Comparison of ENCODE assay signal across 8 cellular contexts in genomic region chr5:172188033-172188892, GRCh38. TPM values are rescaled to one million over a fixed set of nuclear protein-coding genes. Genes with fewer than 3 reads are reported as not detected.
DNase-seq lines count a peak whose midpoint lies in the region; ATAC-seq lines count a peak whose summit lies in the region.

Gene STK10 (minus strand): TSS chr5:172188224. CDS start chr5:172188042, 182 bp downstream.

- peak; percentile 64 for ATAC-seq in GM19468 (IDR thresholded peaks at IDR 0.05; ENCODE audit: extremely low read depth, unreplicated experiment)
- ATAC-seq in memory B cell (ENCODE audit: low read depth): peak; percentile 77

- H3K36me3 Mint-ChIP-seq in memory B cell: peaks cover 2% of the 10 kb centered on the region

- peak within 1 kb of the TSS; percentile 99 for H3K4me3 Mint-ChIP-seq in memory B cell

- H3K36me3 ChIP-seq in effector memory CD4-positive, alpha-beta T cell (ENCODE audit: control insufficient read depth, insufficient read depth, low read length): no peaks in the 10 kb centered on the region

- peak; percentile 84 for DNase-seq in COR-L47 (lab: John Stamatoyannopoulos, UW)
- DNase-seq in HS-27A (ENCODE audit: low read depth): peak; percentile 57
- peak; percentile 89 to 94 for DNase-seq in NOMO-1 (lab: John Stamatoyannopoulos, UW; ENCODE audit: unreplicated experiment in 2 of 2)
- peak; percentile 79 to 83 (median 83) for DNase-seq in effector memory CD4-positive, alpha-beta T cell
- DNase-seq in memory B cell (ENCODE audit: low spot score in 2 of 2): peak; percentile 88
- DNase-seq in stimulated activated CD8-positive, alpha-beta memory T cell treated with anti-CD3 and anti-CD28 coated beads, Interleukin-12 subunit alpha, Interleukin-12 subunit beta, amount 100 ng/mL, for 1 hour (ENCODE audit: low read depth): peak; percentile 84

- no peaks in the 10 kb centered on the region for H3K27me3 Mint-ChIP-seq in memory B cell

- POLR2A ChIA-PET in activated CD8-positive, alpha-beta memory T cell treated with anti-CD3 and anti-CD28 coated beads for 36 hours (lab: Charles Lee): interaction anchor here (0.6 to 3.6 kb wide), 4 partner anchors 14 to 95 kb away, joined by 3 to 50 read pairs (median 6); partner anchors contain the start of gene UBTD2

- H3K27me3 ChIP-seq in effector memory CD4-positive, alpha-beta T cell (replicated peaks; ENCODE audit: control insufficient read depth, insufficient read depth, low read length, poor library complexity, severe bottlenecking): no peaks in the 10 kb centered on the region

- H3K4me1 ChIP-seq in effector memory CD4-positive, alpha-beta T cell (ENCODE audit: control insufficient read depth, insufficient read depth, low read length, poor library complexity, severe bottlenecking): peaks cover 27% of the 10 kb centered on the region

- no peaks in the 10 kb centered on the region for H3K9me3 ChIP-seq in effector memory CD4-positive, alpha-beta T cell (ENCODE audit: control insufficient read depth, low read length)

- CTCF ChIA-PET in activated CD8-positive, alpha-beta memory T cell treated with anti-CD3 and anti-CD28 coated beads for 36 hours (lab: Charles Lee): interaction anchor here (0.7 to 5.9 kb wide), 24 partner anchors 9 to 276 kb away, joined by 3 to 56 read pairs (median 5); no protein-coding TSS in a partner anchor

- peak within 1 kb of the TSS; percentile 95 for H3K4me3 ChIP-seq in effector memory CD4-positive, alpha-beta T cell (ENCODE audit: insufficient read depth, low read depth, low read length, poor library complexity, severe bottlenecking)

- H3K27ac Mint-ChIP-seq in memory B cell: peak within 1 kb of the TSS; percentile 98

- peak within 1 kb of the TSS; percentile 97 for H3K27ac ChIP-seq in effector memory CD4-positive, alpha-beta T cell (ENCODE audit: insufficient read depth, low read length, poor library complexity, severe bottlenecking)

- H3K4me1 Mint-ChIP-seq in memory B cell: peaks cover 23% of the 10 kb centered on the region

- no peaks in the 10 kb centered on the region for H3K9me3 Mint-ChIP-seq in memory B cell

RNA-seq across cellular contexts. Expression of gene STK10, which starts in this region (rescaled TPM):
- total RNA-seq in activated CD8-positive, alpha-beta memory T cell treated with anti-CD3 and anti-CD28 coated beads for 36 hours: 10 to 100 TPM; 91.2 to 92.1 TPM

Comparison
In these comparisons a context has a peak if more than half of its experiments do, and no peak if none do; other contexts are left out.
1. Peak in every context shown above with its lines: DNase-seq, ATAC-seq, H3K4me3 ChIP-seq and H3K27ac ChIP-seq.